Comparison of ENCODE assay signal across 26 cellular contexts in the genomic region with DNA sequence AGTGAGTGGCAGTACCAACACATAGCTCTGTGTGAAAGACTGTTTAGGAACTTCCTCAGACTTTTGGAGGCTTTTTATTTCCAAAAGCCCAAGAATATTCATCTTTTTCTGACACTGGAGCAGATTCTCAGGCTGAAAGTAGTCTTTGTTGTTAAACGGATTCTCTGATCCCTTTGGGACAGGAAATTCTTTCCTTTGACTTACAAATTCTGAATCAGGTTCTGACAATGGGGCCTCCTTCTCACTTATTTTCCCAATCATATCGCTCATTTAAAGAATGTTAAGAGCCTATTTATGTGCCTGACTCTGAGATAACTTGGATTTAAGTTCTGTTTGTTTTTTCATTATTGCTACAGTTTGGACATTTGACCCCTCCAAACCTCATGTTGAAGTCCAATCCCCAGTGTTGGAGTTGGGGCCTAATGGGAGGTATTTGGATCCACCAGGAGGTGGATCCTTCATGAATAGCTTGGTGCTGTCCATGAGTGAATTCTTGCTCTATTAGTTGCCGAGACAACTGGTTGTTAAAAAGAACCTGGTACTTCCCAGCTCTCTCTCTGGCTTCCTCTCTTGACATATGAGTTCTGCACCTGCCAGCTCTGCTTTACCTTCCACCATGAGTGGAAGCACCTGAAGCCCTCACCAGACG. TPM values are rescaled to one million over a fixed set of nuclear protein-coding genes. Genes with fewer than 3 reads are reported as not detected.
DNase-seq lines count a peak whose midpoint lies in the region; ATAC-seq, FAIRE-seq and TF ChIP-seq lines count a peak whose summit lies in the region.
"Had no signal": no experiment of that assay in that cellular context is flagged by ENCODE, and none has a peak within 500 bp of the region (broad histone marks: within the 10 kb centered on the region; RNA-seq: fewer than 3 reads in every experiment).

No MANE protein-coding gene starts in this region.

- H2AFZ ChIP-seq in HepG2 (ENCODE audit: low read length) (no peak overlapping the region), OCI-LY7 (ENCODE audit: low read length) (no peak overlapping the region)

- TF ChIP-seq POLR2A in HepG2 (IDR thresholded peaks at IDR 0.05; ENCODE audit: insufficient read depth in 1 of 2, low read depth in 2 of 2, low read length in 2 of 2), result no peak
- TF ChIP-seq POLR2A in right lobe of liver (IDR thresholded peaks at IDR 0.05), result no peak
- no peak for TF ChIP-seq POLR2A in transverse colon (IDR thresholded peaks at IDR 0.05)

- no TSS peak for BruUV-seq in HepG2 (replicated peaks; lab: Mats Ljungman, UMichigan)
- BruUV-seq in OCI-LY7 (replicated peaks; lab: Mats Ljungman, UMichigan), result no TSS peak

- FAIRE-seq in HepG2 (lab: Jason Lieb, UNC), result no peak
- FAIRE-seq: D721Med, GM18507, HTR-8/SVneo had no signal

- no peak overlapping the region for H3K4me2 ChIP-seq in HepG2 (ENCODE audit: low read depth, low read length)
- H3K4me2 ChIP-seq in OCI-LY7 (ENCODE audit: low read length), result no peak overlapping the region
- H3K4me2 ChIP-seq: BLaER1 had no signal

- CTCF ChIA-PET in HepG2 (lab: Yijun Ruan, JAX; ENCODE audit: low intra/inter-chr PET ratio, low total read pairs) (no interaction called here), OCI-LY7 (lab: Charles Lee; ENCODE audit: unreplicated experiment) (no interaction called here)

- intact Hi-C loops in HepG2 (cut with micrococcal nuclease; ENCODE audit: unreplicated experiment), result no loop called here
- intact Hi-C loops in right lobe of liver (cut with DNase I), result no loop called here
- intact Hi-C loops in transverse colon (cut with DNase I; ENCODE audit: low total_unique reads), result no loop called here
- intact Hi-C loops in OCI-LY7 (cut with micrococcal nuclease; ENCODE audit: unreplicated experiment), result no loop called here

- no peak overlapping the region for H3K9ac ChIP-seq in HepG2 (ENCODE audit: insufficient read depth, low read depth, low read length)
- H3K9ac ChIP-seq in HUES6 (ENCODE audit: low read length), result no peak overlapping the region
- no peak overlapping the region for H3K9ac ChIP-seq in iPS-18a (ENCODE audit: low read length)
- H3K9ac ChIP-seq: BLaER1 had no signal

- DNase-seq in HepG2 (ENCODE audit: low spot score), result peak; percentile 7
- DNase-seq in right lobe of liver, result no peak
- DNase-seq in transverse colon, result no peak
- no peak for DNase-seq in OCI-LY7 (ENCODE audit: low spot score)
- DNase-seq in stimulated activated CD4-positive, alpha-beta T cell treated with anti-CD3 and anti-CD28 coated beads, Interleukin-4, amount 100 ng/mL, for 24 hours, result no peak
- DNase-seq: CD4-positive, CD25-positive, alpha-beta regulatory T cell; GOT3; NCI-H1092; NCI-H1417 treated with DMSO at 0.1 percent for 48 hours; NCI-H1694 treated with DMSO at 0.1 percent for 48 hours; NCI-H2081; NCI-H2171 treated with DMSO at 0.1 percent for 48 hours; NCI-H345; NCI-H510A treated with DMSO at 0.1 percent for 48 hours; Right ventricle myocardium superior; RPMI8226; T-cell had no signal

- no peak overlapping the region for H3K27ac ChIP-seq in HepG2 (ENCODE audit: extremely low read length, insufficient read depth, low read length)
- no peak overlapping the region for H3K27ac ChIP-seq in right lobe of liver
- H3K27ac ChIP-seq in HUES6 (ENCODE audit: low read depth, low read length), result 0 out of 2 replicates have a peak overlapping the region, but pooled peaks have one; percentile 40
- H3K27ac ChIP-seq in iPS-18a (ENCODE audit: low read length), result no peak overlapping the region
- H3K27ac ChIP-seq in transverse colon, result no peak overlapping the region
- H3K27ac ChIP-seq in OCI-LY7 (ENCODE audit: low read depth, low read length, poor library complexity, severe bottlenecking), result no peak overlapping the region
- H3K27ac ChIP-seq: BLaER1, SJSA1 had no signal

- H3K9me3 ChIP-seq in HepG2 (ENCODE audit: low read length) (no peaks in the 10 kb centered on the region), right lobe of liver (no peaks in the 10 kb centered on the region), HUES6 (ENCODE audit: control insufficient read depth, insufficient read depth, low read depth, low read length) (no peaks in the 10 kb centered on the region), iPS-18a (ENCODE audit: control insufficient read depth, low read depth, low read length) (no peaks in the 10 kb centered on the region), transverse colon (no peaks in the 10 kb centered on the region), OCI-LY7 (ENCODE audit: low read length) (no peaks in the 10 kb centered on the region)
- H3K9me3 ChIP-seq: SJSA1 had no signal

- H4K20me1 ChIP-seq in HepG2 (ENCODE audit: insufficient read depth, low read length) (no peaks in the 10 kb centered on the region), OCI-LY7 (ENCODE audit: insufficient read depth, low read length) (no peaks in the 10 kb centered on the region)
- H4K20me1 ChIP-seq: BLaER1 had no signal

- ATAC-seq in HepG2 (no peak), right lobe of liver (no peak), GM21723 (IDR thresholded peaks at IDR 0.05; ENCODE audit: unreplicated experiment) (no peak)
- ATAC-seq: T-cell had no signal

- no peaks in the 10 kb centered on the region for H3K4me1 ChIP-seq in HepG2 (ENCODE audit: insufficient read depth, low read length)
- peaks cover 0 to 13% (median 2%) of the 10 kb centered on the region in 4 donors for H3K4me1 ChIP-seq in right lobe of liver
- H3K4me1 ChIP-seq in HUES6 (ENCODE audit: control insufficient read depth, insufficient read depth, low read length), result peaks cover 45% of the 10 kb centered on the region
- peaks cover 36% of the 10 kb centered on the region for H3K4me1 ChIP-seq in iPS-18a (ENCODE audit: control insufficient read depth, low read depth, low read length)
- H3K4me1 ChIP-seq in transverse colon, result peaks cover 0 to 20% (median 11%) of the 10 kb centered on the region in 4 donors
- no peaks in the 10 kb centered on the region for H3K4me1 ChIP-seq in OCI-LY7 (ENCODE audit: insufficient read depth, low read length, poor library complexity, severe bottlenecking)

- in situ Hi-C loops in HepG2 (cut with HindIII; ENCODE audit: extremely low pct_ligation_motif_present, low pct_unique_long_range_greater_than_20kb), result no loop called here
- in situ Hi-C loops in transverse colon (cut with MboI; ENCODE audit: low pct_ligation_motif_present in 1 of 4, low pct_unique_long_range_greater_than_20kb in 1 of 4, low sequenced_read_pairs in 3 of 4), result no loop called here

- H3K27me3 ChIP-seq in HepG2 (ENCODE audit: control insufficient read depth in 1 of 2, insufficient read depth in 2 of 2, low read length in 2 of 2), result peaks cover 2 to 24% of the 10 kb centered on the region in 2 experiments; a peak in 3 of 5 replicates
- peaks cover 0 to 16% of the 10 kb centered on the region in 2 donors for H3K27me3 ChIP-seq in right lobe of liver
- H3K27me3 ChIP-seq in HUES6 (ENCODE audit: control insufficient read depth, insufficient read depth, low read length), result peaks cover 19% of the 10 kb centered on the region; the same call in 1 of the 2 replicates
- no peaks in the 10 kb centered on the region for H3K27me3 ChIP-seq in iPS-18a (ENCODE audit: control insufficient read depth, insufficient read depth, low read length)
- peaks cover 41% of the 10 kb centered on the region for H3K27me3 ChIP-seq in transverse colon
- H3K27me3 ChIP-seq: BLaER1 had no signal

- TF ChIP-seq EP300 in HepG2 (IDR thresholded peaks at IDR 0.05; ENCODE audit: low read depth in 2 of 2, low read length in 2 of 2), result no peak
- TF ChIP-seq EP300 in HepG2 (CRISPR knock-in tag; IDR thresholded peaks at IDR 0.05; ENCODE audit: borderline replicate concordance), result no peak
- no peak for TF ChIP-seq EP300 in transverse colon (IDR thresholded peaks at IDR 0.05; ENCODE audit: low read depth)

- no peak for TF ChIP-seq RAD21 in HepG2 (CRISPR knock-in tag; IDR thresholded peaks at IDR 0.05)

- POLR2A ChIA-PET in HepG2 (lab: Yijun Ruan, JAX), result no interaction called here
- POLR2A ChIA-PET in OCI-LY7 (lab: Charles Lee), result no interaction called here

- 3% methylated on average over 4 of the region's 4 CpGs for WGBS in HepG2 (ENCODE audit: low lambda C conversion rate)
- WGBS in right lobe of liver (ENCODE audit: insufficient coverage, low coverage, low lambda C conversion rate, missing lambda C conversion rate), result 59% methylated on average over 3 of the region's 4 CpGs
- WGBS in transverse colon (ENCODE audit: low coverage in 1 of 2), 2 donors, result 63 to 67% methylated on average over 4 of the region's 4 CpGs

- no peaks in the 10 kb centered on the region for H3K79me2 ChIP-seq in HepG2 (ENCODE audit: insufficient read depth, low read length)
- H3K79me2 ChIP-seq in OCI-LY7 (ENCODE audit: insufficient read depth, low read depth, low read length), result no peaks in the 10 kb centered on the region

- H3K4me3 ChIP-seq in HepG2 (replicated peaks in 1 of 3; ENCODE audit: insufficient read depth in 1 of 3, low read depth in 2 of 3, low read length in 3 of 3), result no peak overlapping the region
- no peak overlapping the region for H3K4me3 ChIP-seq in right lobe of liver
- no peak overlapping the region; the same call in 1 of the 2 replicates for H3K4me3 ChIP-seq in HUES6 (ENCODE audit: low read depth, low read length)
- H3K4me3 ChIP-seq in iPS-18a (ENCODE audit: low read length), result peak overlapping the region; percentile 7
- no peak overlapping the region for H3K4me3 ChIP-seq in transverse colon
- no peak overlapping the region for H3K4me3 ChIP-seq in OCI-LY7 (ENCODE audit: low read depth, low read length, poor library complexity, severe bottlenecking)
- H3K4me3 ChIP-seq: BLaER1, SJSA1 had no signal

- H3K9me2 ChIP-seq in OCI-LY7 (ENCODE audit: insufficient read depth, low read length), result no peaks in the 10 kb centered on the region

- TF ChIP-seq CTCF in HepG2 (CRISPR knock-in tag; IDR thresholded peaks at IDR 0.05) (no peak), right lobe of liver (IDR thresholded peaks at IDR 0.05) (no peak), transverse colon (IDR thresholded peaks at IDR 0.05) (no peak), OCI-LY7 (conservative IDR thresholded peaks at IDR 0.05; ENCODE audit: low read length) (no peak)

- H3K36me3 ChIP-seq in HepG2 (replicated peaks in 1 of 2; ENCODE audit: control insufficient read depth in 1 of 2, insufficient read depth in 2 of 2, low read length in 2 of 2) (no peaks in the 10 kb centered on the region), right lobe of liver (no peaks in the 10 kb centered on the region), HUES6 (ENCODE audit: control insufficient read depth, insufficient read depth, low read length) (no peaks in the 10 kb centered on the region), iPS-18a (ENCODE audit: control insufficient read depth, low read depth, low read length) (no peaks in the 10 kb centered on the region), transverse colon (no peaks in the 10 kb centered on the region), OCI-LY7 (ENCODE audit: insufficient read depth, low read length) (no peaks in the 10 kb centered on the region)
- H3K36me3 ChIP-seq: BLaER1, SJSA1 had no signal

RNA-seq across cellular contexts. Expression of a gene that starts 4.1 kb away (rescaled TPM):
- total RNA-seq in HepG2 (2016; rRNA removed; fragmentation: Illumina TruSeq; extraction: Trizol) (0.84 and 1.7 TPM in 2 replicates), right lobe of liver (10 to 100 TPM in 2 of 6 experiments, 1 to 10 TPM in 4; 4.5 to 15.9 (median 7.4) TPM), transverse colon (10 to 100 TPM in 2 of 4 donors, 1 to 10 TPM in 2; 6.0 to 37.0 (median 10.6) TPM), OCI-LY7 (2022) (not detected in 2 replicates)
- 0.35 and 0.40 TPM in 2 replicates for total RNA-seq in HepG2 (2016; cell fraction: cytosol; rRNA removed; fragmentation: Illumina TruSeq; extraction: Trizol; ENCODE audit: low read depth)
- total RNA-seq in HepG2 (2016; cell fraction: insoluble cytoplasmic fraction; rRNA removed; fragmentation: Illumina TruSeq; extraction: Trizol), result 1.4 and 1.5 TPM in 2 replicates
- total RNA-seq in HepG2 (2016; cell fraction: membrane; rRNA removed; fragmentation: Illumina TruSeq; extraction: Trizol), result 0.37 and 0.83 TPM in 2 replicates
- total RNA-seq in HepG2 (2016; cell fraction: nucleus; rRNA removed; fragmentation: Illumina TruSeq; extraction: Trizol), result 1.3 and 2.5 TPM in 2 replicates
- polyA plus RNA-seq in HepG2 (2011; rRNA removed), result 3.9 and 5.9 TPM in 2 replicates
- polyA plus RNA-seq in HepG2 (2011; cell fraction: cytosol; rRNA removed), result 2.1 and 6.3 TPM in 2 replicates
- 0.53 and 2.0 TPM in 2 replicates for polyA plus RNA-seq in HepG2 (2011; cell fraction: nucleus; rRNA removed)
- 5.9 and 7.6 TPM in 2 replicates for polyA plus RNA-seq in HepG2 (2012)
- polyA plus RNA-seq in HepG2 (2016; cell fraction: cytosol; fragmentation: Illumina TruSeq; extraction: Trizol; ENCODE audit: low read depth), result 0.26 and 0.35 TPM in 2 replicates
- polyA plus RNA-seq in HepG2 (2016; cell fraction: insoluble cytoplasmic fraction; fragmentation: Illumina TruSeq; extraction: Trizol; ENCODE audit: low read depth), result 1.1 and 1.4 TPM in 2 replicates
- 0.38 and 0.39 TPM in 2 replicates for polyA plus RNA-seq in HepG2 (2016; cell fraction: membrane; fragmentation: Illumina TruSeq; extraction: Trizol; ENCODE audit: low read depth)
- 0.36 and 1.2 TPM in 2 replicates for polyA plus RNA-seq in HepG2 (2016; cell fraction: nucleus; fragmentation: Illumina TruSeq; extraction: Trizol; ENCODE audit: insufficient read depth, low read depth)
- 1.9 and 2.7 TPM in 2 replicates for polyA minus RNA-seq in HepG2 (2011; rRNA and poly(A)+ RNA removed; ENCODE audit: low replicate concordance)
- polyA minus RNA-seq in HepG2 (2011; cell fraction: cytosol; rRNA and poly(A)+ RNA removed), result 0.97 and 2.5 TPM in 2 replicates
- polyA minus RNA-seq in HepG2 (2011; cell fraction: nucleus; rRNA and poly(A)+ RNA removed), result 1.2 and 2.7 TPM in 2 replicates
- total RNA-seq in OCI-LY7 (2014; rRNA removed; shearing (Covaris generic)), result 0.05 TPM in 1 of 2 replicates, not detected in the other
- total RNA-seq: A172, Right ventricle myocardium superior had no signal

RNA-seq across cellular contexts. Expression of a gene that starts 25.1 kb away (rescaled TPM):
- total RNA-seq in HepG2 (2016; rRNA removed; fragmentation: Illumina TruSeq; extraction: Trizol) (13.8 and 22.2 TPM in 2 replicates), right lobe of liver (10 to 100 TPM; 11.4 to 16.6 (median 13.3) TPM), transverse colon (10 to 100 TPM in 2 of 4 donors, 1 to 10 TPM in 2; 5.6 to 23.0 (median 12.8) TPM), OCI-LY7 (2022) (14.3 and 14.8 TPM in 2 replicates)
- 1.2 and 1.6 TPM in 2 replicates for total RNA-seq in HepG2 (2016; cell fraction: cytosol; rRNA removed; fragmentation: Illumina TruSeq; extraction: Trizol; ENCODE audit: low read depth)
- total RNA-seq in HepG2 (2016; cell fraction: insoluble cytoplasmic fraction; rRNA removed; fragmentation: Illumina TruSeq; extraction: Trizol), result 14.2 and 20.5 TPM in 2 replicates
- 6.5 and 8.4 TPM in 2 replicates for total RNA-seq in HepG2 (2016; cell fraction: membrane; rRNA removed; fragmentation: Illumina TruSeq; extraction: Trizol)
- 12.9 and 13.6 TPM in 2 replicates for total RNA-seq in HepG2 (2016; cell fraction: nucleus; rRNA removed; fragmentation: Illumina TruSeq; extraction: Trizol)
- 6.3 and 9.1 TPM in 2 replicates for polyA plus RNA-seq in HepG2 (2011; rRNA removed)
- polyA plus RNA-seq in HepG2 (2011; cell fraction: cytosol; rRNA removed), result 3.3 and 5.8 TPM in 2 replicates
- 2.4 and 3.9 TPM in 2 replicates for polyA plus RNA-seq in HepG2 (2011; cell fraction: nucleus; rRNA removed)
- polyA plus RNA-seq in HepG2 (2012), result 10.3 and 10.4 TPM in 2 replicates
- 0.70 and 0.91 TPM in 2 replicates for polyA plus RNA-seq in HepG2 (2016; cell fraction: cytosol; fragmentation: Illumina TruSeq; extraction: Trizol; ENCODE audit: low read depth)
- polyA plus RNA-seq in HepG2 (2016; cell fraction: insoluble cytoplasmic fraction; fragmentation: Illumina TruSeq; extraction: Trizol; ENCODE audit: low read depth), result 17.8 and 21.3 TPM in 2 replicates
- 3.1 and 4.0 TPM in 2 replicates for polyA plus RNA-seq in HepG2 (2016; cell fraction: membrane; fragmentation: Illumina TruSeq; extraction: Trizol; ENCODE audit: low read depth)
- polyA plus RNA-seq in HepG2 (2016; cell fraction: nucleus; fragmentation: Illumina TruSeq; extraction: Trizol; ENCODE audit: insufficient read depth, low read depth), result 14.8 and 16.7 TPM in 2 replicates
- 3.2 and 6.4 TPM in 2 replicates for polyA minus RNA-seq in HepG2 (2011; rRNA and poly(A)+ RNA removed; ENCODE audit: low replicate concordance)
- 11.1 and 12.9 TPM in 2 replicates for polyA minus RNA-seq in HepG2 (2011; cell fraction: cytosol; rRNA and poly(A)+ RNA removed)
- polyA minus RNA-seq in HepG2 (2011; cell fraction: nucleus; rRNA and poly(A)+ RNA removed), result 15.7 and 16.6 TPM in 2 replicates
- 5.7 and 9.5 TPM in 2 replicates for total RNA-seq in OCI-LY7 (2014; rRNA removed; shearing (Covaris generic))
